ENCODE assay signal across 11 cellular contexts in genomic region chr6:2038096-2038495, GRCh38.
A peak's percentile ranks its signal among the peaks of the same experiment; 100 is the strongest.
DNase-seq lines count a peak whose midpoint lies in the region; ATAC-seq and TF ChIP-seq lines count a peak whose summit lies in the region.
"Had no signal": no experiment of that assay in that cellular context is flagged by ENCODE, and none has a peak within 500 bp of the region (broad histone marks: within the 10 kb centered on the region; RNA-seq: fewer than 3 reads in every experiment).

No MANE protein-coding gene starts in this region.

- H3K27ac ChIP-seq in GM23338 (ENCODE audit: low read depth) (0 out of 2 replicates have a peak overlapping the region, but pooled peaks have one; percentile 35), SJCRH30 (peak overlapping the region; percentile 15; the same call in 1 of the 2 replicates), left lung (no peak overlapping the region)

- TF ChIP-seq CTCF in GM23338 (conservative IDR thresholded peaks at IDR 0.05; ENCODE audit: low read depth in 2 of 2) (no peak), left lung (IDR thresholded peaks at IDR 0.05) (no peak)

- H3K27me3 Mint-ChIP-seq in GM23338 (ENCODE audit: insufficient read depth, low read depth, poor library complexity): peaks cover 4% of the 10 kb centered on the region
- H3K27me3 Mint-ChIP-seq in activated T-helper 1 cell treated with anti-CD3 and anti-CD28 coated beads, Interleukin-12 subunit alpha, Interleukin-12 subunit beta, Interleukin-2, Interleukin-4 antibody, amounts not matched to agents 30 ng/mL and 10 ng/mL and 1 ng/mL, durations not matched to agents 14 hours and 24 hours and 36 hours (ENCODE audit: insufficient read depth): peaks cover 14% of the 10 kb centered on the region
- H3K27me3 Mint-ChIP-seq: dendritic cell treated with granulocyte-macrophage colony-stimulating factor and Interleukin-4, amounts not matched to agents 40 ng/mL and 50 ng/mL, for 4 days had no signal

- H3K4me3 ChIP-seq in GM23338 (no peak overlapping the region), SJCRH30 (no peak overlapping the region), left lung (no peak overlapping the region)
- H3K4me3 ChIP-seq: lung had no signal

- no peak overlapping the region for H3K4me2 ChIP-seq in GM23338

- intact Hi-C loops in activated T-helper 1 cell treated with anti-CD3 and anti-CD28 coated beads, Interleukin-12 subunit alpha, Interleukin-12 subunit beta, Interleukin-2, Interleukin-4 antibody, amounts not matched to agents 30 ng/mL and 10 ng/mL and 1 ng/mL, durations not matched to agents 14 hours and 24 hours and 36 hours (cut with micrococcal nuclease): loop anchor here (1.0 kb wide), 1 partner anchor 41 kb away; no protein-coding TSS in a partner anchor
- intact Hi-C loops in left lung (cut with DNase I): no loop called here

- H2AFZ ChIP-seq in GM23338: no peak overlapping the region

- no peak for DNase-seq in GM23338 (ENCODE audit: low spot score)
- DNase-seq in SJCRH30: peak; percentile 72 to 85
- DNase-seq in activated T-helper 1 cell treated with anti-CD3 and anti-CD28 coated beads, Interleukin-12 subunit alpha, Interleukin-12 subunit beta, Interleukin-2, Interleukin-4 antibody, amounts not matched to agents 30 ng/mL and 10 ng/mL and 1 ng/mL, durations not matched to agents 14 hours and 24 hours and 36 hours (ENCODE audit: low spot score): peak; percentile 47
- DNase-seq in left lung: no peak
- no peak for DNase-seq in NCI-H69 (lab: John Stamatoyannopoulos, UW)
- DNase-seq in ureter (ENCODE audit: low spot score): no peak
- DNase-seq: Calu3 had no signal

- H3K4me1 ChIP-seq in GM23338 (ENCODE audit: insufficient read depth) (no peaks in the 10 kb centered on the region), SJCRH30 (peaks cover 22% of the 10 kb centered on the region), left lung (no peaks in the 10 kb centered on the region)

- no peaks in the 10 kb centered on the region for H3K9me3 Mint-ChIP-seq in GM23338
- no peaks in the 10 kb centered on the region for H3K9me3 Mint-ChIP-seq in activated T-helper 1 cell treated with anti-CD3 and anti-CD28 coated beads, Interleukin-12 subunit alpha, Interleukin-12 subunit beta, Interleukin-2, Interleukin-4 antibody, amounts not matched to agents 30 ng/mL and 10 ng/mL and 1 ng/mL, durations not matched to agents 14 hours and 24 hours and 36 hours
- H3K9me3 Mint-ChIP-seq: dendritic cell treated with granulocyte-macrophage colony-stimulating factor and Interleukin-4, amounts not matched to agents 40 ng/mL and 50 ng/mL, for 4 days had no signal

- no peaks in the 10 kb centered on the region for H3K79me2 ChIP-seq in GM23338 (replicated peaks; ENCODE audit: insufficient read depth)

- H3K9me2 ChIP-seq in GM23338 (ENCODE audit: insufficient read depth): no peaks in the 10 kb centered on the region

- H3F3A ChIP-seq in GM23338 (replicated peaks; ENCODE audit: low read depth): no peaks in the 10 kb centered on the region

- no peak overlapping the region for H3K27ac Mint-ChIP-seq in GM23338
- H3K27ac Mint-ChIP-seq in activated T-helper 1 cell treated with anti-CD3 and anti-CD28 coated beads, Interleukin-12 subunit alpha, Interleukin-12 subunit beta, Interleukin-2, Interleukin-4 antibody, amounts not matched to agents 30 ng/mL and 10 ng/mL and 1 ng/mL, durations not matched to agents 14 hours and 24 hours and 36 hours: no peak overlapping the region
- H3K27ac Mint-ChIP-seq: dendritic cell treated with granulocyte-macrophage colony-stimulating factor and Interleukin-4, amounts not matched to agents 40 ng/mL and 50 ng/mL, for 4 days had no signal

- no peaks in the 10 kb centered on the region for H3K36me3 Mint-ChIP-seq in GM23338 (ENCODE audit: low read depth)
- H3K36me3 Mint-ChIP-seq in activated T-helper 1 cell treated with anti-CD3 and anti-CD28 coated beads, Interleukin-12 subunit alpha, Interleukin-12 subunit beta, Interleukin-2, Interleukin-4 antibody, amounts not matched to agents 30 ng/mL and 10 ng/mL and 1 ng/mL, durations not matched to agents 14 hours and 24 hours and 36 hours (ENCODE audit: low read depth): peaks cover 8% of the 10 kb centered on the region

- H4K20me1 ChIP-seq in GM23338 (replicated peaks; ENCODE audit: insufficient read depth): no peaks in the 10 kb centered on the region

- H3K36me3 ChIP-seq in GM23338 (ENCODE audit: insufficient read depth) (no peaks in the 10 kb centered on the region), SJCRH30 (no peaks in the 10 kb centered on the region), left lung (no peaks in the 10 kb centered on the region)

- no peaks in the 10 kb centered on the region for H3K27me3 ChIP-seq in GM23338 (ENCODE audit: insufficient read depth)
- no peaks in the 10 kb centered on the region for H3K27me3 ChIP-seq in SJCRH30
- no peaks in the 10 kb centered on the region for H3K27me3 ChIP-seq in left lung

- no peak overlapping the region for H3K4me3 Mint-ChIP-seq in GM23338
- H3K4me3 Mint-ChIP-seq in activated T-helper 1 cell treated with anti-CD3 and anti-CD28 coated beads, Interleukin-12 subunit alpha, Interleukin-12 subunit beta, Interleukin-2, Interleukin-4 antibody, amounts not matched to agents 30 ng/mL and 10 ng/mL and 1 ng/mL, durations not matched to agents 14 hours and 24 hours and 36 hours: peak overlapping the region; percentile 25
- H3K4me3 Mint-ChIP-seq: dendritic cell treated with granulocyte-macrophage colony-stimulating factor and Interleukin-4, amounts not matched to agents 40 ng/mL and 50 ng/mL, for 4 days had no signal

- no peaks in the 10 kb centered on the region for H3K9me3 ChIP-seq in SJCRH30 (replicated peaks)
- no peaks in the 10 kb centered on the region for H3K9me3 ChIP-seq in left lung

- peaks cover 8% of the 10 kb centered on the region; the same call in 2 of the 3 replicates for H3K4me1 Mint-ChIP-seq in GM23338
- peaks cover 41% of the 10 kb centered on the region for H3K4me1 Mint-ChIP-seq in activated T-helper 1 cell treated with anti-CD3 and anti-CD28 coated beads, Interleukin-12 subunit alpha, Interleukin-12 subunit beta, Interleukin-2, Interleukin-4 antibody, amounts not matched to agents 30 ng/mL and 10 ng/mL and 1 ng/mL, durations not matched to agents 14 hours and 24 hours and 36 hours (ENCODE audit: low read depth)

- ATAC-seq in GM23338: no peak
- ATAC-seq in left lung: peak; percentile 40
- ATAC-seq in HG03460 (IDR thresholded peaks at IDR 0.05; ENCODE audit: unreplicated experiment): no peak
- ATAC-seq in GM18868 (IDR thresholded peaks at IDR 0.05; ENCODE audit: unreplicated experiment): no peak

TF ChIP-seq in GM23338, 12 proteins besides CTCF, POLR2A, EP300 and RAD21 (continues in another document):
- TF ChIP-seq JUNB (IDR thresholded peaks at IDR 0.05; ENCODE audit: unreplicated experiment): no peak
- no peak for TF ChIP-seq NANOG (IDR thresholded peaks at IDR 0.05; ENCODE audit: borderline replicate concordance)
- TF ChIP-seq CREB1 (CRISPR knock-in tag; IDR thresholded peaks at IDR 0.05; ENCODE audit: low read depth): no peak
- TF ChIP-seq REST (IDR thresholded peaks at IDR 0.05; ENCODE audit: unreplicated experiment): no peak
- TF ChIP-seq ETS1 (IDR thresholded peaks at IDR 0.05): no peak
- TF ChIP-seq POLR2AphosphoS5 (IDR thresholded peaks at IDR 0.05; ENCODE audit: low read depth): no peak
- no peak for TF ChIP-seq EZH2phosphoT487 (IDR thresholded peaks at IDR 0.05; ENCODE audit: unreplicated experiment)
- no peak for TF ChIP-seq EZH2 (IDR thresholded peaks at IDR 0.05; ENCODE audit: low read depth, unreplicated experiment)
- TF ChIP-seq ZNF331 (CRISPR knock-in tag; IDR thresholded peaks at IDR 0.05; ENCODE audit: low read depth): no peak
- TF ChIP-seq ZNF114 (CRISPR knock-in tag; IDR thresholded peaks at IDR 0.05): no peak
- no peak for TF ChIP-seq STAT1 (IDR thresholded peaks at IDR 0.05; ENCODE audit: unreplicated experiment)

Comparison
In these comparisons a context has a peak if more than half of its experiments do, and no peak if none do; other contexts are left out.
1. DNase-seq: peak in SJCRH30 (2 of 2) and activated T-helper 1 cell treated with anti-CD3 and anti-CD28 coated beads, Interleukin-12 subunit alpha, Interleukin-12 subunit beta, Interleukin-2, Interleukin-4 antibody, amounts not matched to agents 30 ng/mL and 10 ng/mL and 1 ng/mL, durations not matched to agents 14 hours and 24 hours and 36 hours (single experiment); none in GM23338 (single experiment), left lung (0 of 2), NCI-H69 (single experiment) and ureter (single experiment).
2. H3K27ac ChIP-seq: peak in GM23338 (single experiment) and SJCRH30 (single experiment); none in left lung (0 of 2).